In the genomic region with DNA sequence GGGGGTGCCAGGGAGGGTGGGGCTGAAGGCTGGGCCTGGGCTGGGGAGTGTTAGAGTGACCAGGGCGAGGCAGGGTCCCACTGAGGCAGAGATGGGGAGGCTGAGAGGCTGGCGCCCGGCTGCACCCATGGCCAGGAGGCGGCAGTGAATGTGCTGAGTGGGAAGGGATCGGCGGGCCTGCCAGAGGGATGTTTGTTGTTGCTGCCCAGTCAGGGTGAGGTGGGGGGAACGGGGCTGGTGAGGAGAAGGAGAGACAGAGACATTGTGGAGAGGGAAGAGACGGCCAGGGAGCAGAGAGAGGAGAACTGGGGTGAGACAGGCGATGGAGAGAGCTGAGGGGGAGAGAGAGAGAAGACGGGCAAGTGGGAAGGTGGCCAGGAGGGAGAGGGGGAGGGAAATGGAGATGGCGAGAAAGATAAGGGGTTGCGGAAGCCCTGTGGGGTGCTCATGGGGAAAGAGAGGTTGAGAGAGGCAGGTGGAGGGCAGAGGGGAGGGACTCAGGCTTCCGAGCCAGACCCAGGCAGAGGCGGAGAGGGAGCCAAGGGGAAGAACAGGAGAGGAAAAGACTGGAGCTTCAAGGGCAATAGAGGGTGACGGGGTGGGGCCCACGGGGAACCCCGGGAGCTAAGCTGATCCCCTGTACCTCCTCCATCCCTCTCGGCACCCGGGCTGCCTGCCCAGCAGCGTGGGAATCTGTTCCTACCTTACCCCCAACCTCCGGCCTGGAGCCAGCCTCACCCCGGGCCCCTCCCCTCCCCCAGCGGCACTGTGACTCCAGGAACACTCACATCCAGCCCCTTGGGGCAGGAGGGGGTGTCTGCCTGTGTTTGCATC, we compare ENCODE assay signal across 9 cellular contexts. TPM values are rescaled to one million over a fixed set of nuclear protein-coding genes. Genes with fewer than 3 reads are reported as not detected.
A peak's percentile ranks its signal among the peaks of the same experiment; 100 is the strongest.
DNase-seq lines count a peak whose midpoint lies in the region; ATAC-seq, FAIRE-seq and TF ChIP-seq lines count a peak whose summit lies in the region.
"Had no signal": no experiment of that assay in that cellular context is flagged by ENCODE, and none has a peak within 500 bp of the region (broad histone marks: within the 10 kb centered on the region; RNA-seq: fewer than 3 reads in every experiment).

No MANE protein-coding gene starts in this region.

- H3K36me3 ChIP-seq in SK-N-MC (ENCODE audit: insufficient read depth, low read length): peaks cover 19% of the 10 kb centered on the region; the same call in 1 of the 2 replicates
- peaks cover 9% of the 10 kb centered on the region for H3K36me3 ChIP-seq in astrocyte (ENCODE audit: insufficient read depth, low read length)

- FAIRE-seq in GM12891 (lab: Jason Lieb, UNC) (no peak), astrocyte (lab: Jason Lieb, UNC) (no peak), RCC 7860 (lab: Jason Lieb, UNC) (no peak), H54 (lab: Jason Lieb, UNC) (no peak)

- H4K20me1 ChIP-seq in astrocyte (ENCODE audit: insufficient read depth, low read length): peaks cover 3% of the 10 kb centered on the region

- H3K4me1 Mint-ChIP-seq in astrocyte (ENCODE audit: low read depth, unreplicated experiment): peaks cover 14% of the 10 kb centered on the region

- H3K36me3 Mint-ChIP-seq in astrocyte (ENCODE audit: low read depth, unreplicated experiment): peaks cover 11% of the 10 kb centered on the region

- no peak for TF ChIP-seq POLR2A in GM12891 (IDR thresholded peaks at IDR 0.05; ENCODE audit: low read depth, low read length)
- no peak for TF ChIP-seq POLR2A in H54 (IDR thresholded peaks at IDR 0.05; ENCODE audit: low read depth, low read length)

- H2AFZ ChIP-seq in astrocyte (ENCODE audit: low read depth, low read length): peak overlapping the region; percentile 52

- H3K27me3 ChIP-seq in astrocyte (ENCODE audit: insufficient read depth, low read length): no peaks in the 10 kb centered on the region

- no peaks in the 10 kb centered on the region for H3K27me3 Mint-ChIP-seq in astrocyte (ENCODE audit: low read depth, unreplicated experiment)

- no peak for TF ChIP-seq CTCF in astrocyte (IDR thresholded peaks at IDR 0.05; ENCODE audit: insufficient read depth, low read depth, low read length)

- H3K4me2 ChIP-seq in astrocyte (ENCODE audit: low read length): peak overlapping the region; percentile 80

- H3K79me2 ChIP-seq in astrocyte (ENCODE audit: insufficient read depth, low read length): no peaks in the 10 kb centered on the region

- no peak for ATAC-seq in HG03469 (IDR thresholded peaks at IDR 0.05; ENCODE audit: unreplicated experiment)

- peak overlapping the region; percentile 77 for H3K4me3 Mint-ChIP-seq in astrocyte (ENCODE audit: unreplicated experiment)

- H3K4me1 ChIP-seq in astrocyte (ENCODE audit: insufficient read depth, low read length): peaks cover 9% of the 10 kb centered on the region

- H3K4me3 ChIP-seq in SK-N-MC (peak overlapping the region; percentile 49), astrocyte (ENCODE audit: insufficient read depth, low read depth, low read length) (no peak overlapping the region), iPS-18c (ENCODE audit: insufficient read depth, low read depth, low read length) (peak overlapping the region; percentile 58)

- H3K9me3 Mint-ChIP-seq in astrocyte (ENCODE audit: unreplicated experiment): no peaks in the 10 kb centered on the region

- H3K9me3 ChIP-seq in SK-N-MC (ENCODE audit: low read depth, low read length): no peaks in the 10 kb centered on the region
- no peaks in the 10 kb centered on the region for H3K9me3 ChIP-seq in astrocyte (ENCODE audit: insufficient read depth, low read depth, low read length)
- H3K9me3 ChIP-seq in iPS-18c (ENCODE audit: control insufficient read depth, insufficient read depth, low read length): no peaks in the 10 kb centered on the region

- H3K9ac ChIP-seq in SK-N-MC (ENCODE audit: insufficient read length): no peak overlapping the region
- peak overlapping the region; percentile 58 for H3K9ac ChIP-seq in astrocyte (ENCODE audit: low read length)

- DNase-seq in GM12891 (ENCODE audit: insufficient read length, low spot score) (no peak), SK-N-MC (ENCODE audit: low read depth, low spot score) (no peak), astrocyte (ENCODE audit: low read depth) (no peak), RCC 7860 (ENCODE audit: low spot score) (no peak), H54 (ENCODE audit: insufficient read length, low spot score) (no peak)
- peak; percentile 32 for DNase-seq in stimulated activated CD4-positive, alpha-beta T cell treated with anti-CD3 and anti-CD28 coated beads, Interleukin-4, amount 100 ng/mL, for 24 hours

- H3K27ac Mint-ChIP-seq in astrocyte (ENCODE audit: unreplicated experiment): peak overlapping the region; percentile 34

- H3K27ac ChIP-seq in SK-N-MC (0 out of 2 replicates have a peak overlapping the region, but pooled peaks have one; percentile 15), astrocyte (ENCODE audit: low read depth, low read length) (no peak overlapping the region)

TF ChIP-seq in GM12891, 5 proteins besides CTCF, POLR2A, EP300 and RAD21:
- TF ChIP-seq SPI1 (IDR thresholded peaks at IDR 0.05; ENCODE audit: low read depth, low read length) (no peak), POLR2AphosphoS5 (IDR thresholded peaks at IDR 0.05; ENCODE audit: low read depth, low read length) (peak; percentile 21; the same call in 1 of the 2 replicates), PAX5 (IDR thresholded peaks at IDR 0.05; ENCODE audit: insufficient read depth, low read length, severe bottlenecking) (no peak), POU2F2 (IDR thresholded peaks at IDR 0.05; ENCODE audit: low read depth, low read length) (no peak), TAF1 (IDR thresholded peaks at IDR 0.05; ENCODE audit: low read depth, low read length) (no peak)

RNA-seq across cellular contexts. Expression of a gene that starts 0.7 kb away (rescaled TPM):
- polyA plus RNA-seq in GM12891 (2012; ENCODE audit: low read depth, missing spikeins): 0.15 TPM
- 2.5 and 3.0 TPM in 2 replicates for total RNA-seq in astrocyte
- total RNA-seq: LHCN-M2 had no signal

RNA-seq across cellular contexts. Expression of a gene that starts 11.8 kb away (rescaled TPM):
- polyA plus RNA-seq in GM12891 (2012; ENCODE audit: low read depth, missing spikeins): 30.1 TPM
- 57.5 and 60.3 TPM in 2 replicates for total RNA-seq in astrocyte

RNA-seq across cellular contexts. Expression of a gene that starts 15.1 kb away (rescaled TPM):
- polyA plus RNA-seq in GM12891 (2012; ENCODE audit: low read depth, missing spikeins): not detected
- total RNA-seq in astrocyte: not detected in 2 replicates
- total RNA-seq: LHCN-M2 had no signal

RNA-seq across cellular contexts. Expression of a gene that starts 30.2 kb away (rescaled TPM):
- 84.2 TPM for polyA plus RNA-seq in GM12891 (2012; ENCODE audit: low read depth, missing spikeins)
- total RNA-seq in astrocyte: 9.2 and 9.8 TPM in 2 replicates

RNA-seq across cellular contexts. Expression of a gene that starts 30.7 kb away (rescaled TPM):
- 95.3 TPM for polyA plus RNA-seq in GM12891 (2012; ENCODE audit: low read depth, missing spikeins)
- 18.3 and 19.8 TPM in 2 replicates for total RNA-seq in astrocyte
